Comparison of ENCODE assay signal across 1 cellular context in genomic region chr4:40057540-40058091, GRCh38.
A peak's percentile ranks its signal among the peaks of the same experiment; 100 is the strongest.
TF ChIP-seq lines count a peak whose summit lies in the region.

No MANE protein-coding gene starts in this region.

TF ChIP-seq in HEK293, 187 proteins besides CTCF, POLR2A, EP300 and RAD21 (continued from another document):
- peak; percentile 56 for TF ChIP-seq ZNF341 (tag by site-specific recombination; IDR thresholded peaks at IDR 0.05; ENCODE audit: low read depth)
- TF ChIP-seq ZFP69B (tag by site-specific recombination; IDR thresholded peaks at IDR 0.05), result no peak
- TF ChIP-seq ZNF174 (tag by site-specific recombination; IDR thresholded peaks at IDR 0.05), result no peak
- no peak for TF ChIP-seq ZNF571 (tag by site-specific recombination; IDR thresholded peaks at IDR 0.05)
- TF ChIP-seq, protein P1, sequence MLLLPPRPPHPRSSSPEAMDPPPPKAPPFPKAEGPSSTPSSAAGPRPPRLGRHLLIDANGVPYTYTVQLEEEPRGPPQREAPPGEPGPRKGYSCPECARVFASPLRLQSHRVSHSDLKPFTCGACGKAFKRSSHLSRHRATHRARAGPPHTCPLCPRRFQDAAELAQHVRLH (tag by site-specific recombination; IDR thresholded peaks at IDR 0.05), result no peak
- no peak for TF ChIP-seq ZNF621 (tag by site-specific recombination; IDR thresholded peaks at IDR 0.05)
- no peak for TF ChIP-seq ZNF645 (tag by site-specific recombination; IDR thresholded peaks at IDR 0.05)
- TF ChIP-seq ZBTB21 (tag by site-specific recombination; IDR thresholded peaks at IDR 0.05), result no peak
- no peak for TF ChIP-seq ZNF677 (tag by site-specific recombination; IDR thresholded peaks at IDR 0.05)
- peak; percentile 69; the same call in 1 of the 2 replicates for TF ChIP-seq ZNF596 (tag by site-specific recombination; IDR thresholded peaks at IDR 0.05)
- TF ChIP-seq ZNF37A (tag by site-specific recombination; IDR thresholded peaks at IDR 0.05), result no peak
- TF ChIP-seq ZNF660 (tag by site-specific recombination; IDR thresholded peaks at IDR 0.05), result no peak
- TF ChIP-seq KLF7 (tag by site-specific recombination; IDR thresholded peaks at IDR 0.05; ENCODE audit: borderline replicate concordance), result no peak
- TF ChIP-seq ZFP41 (tag by site-specific recombination; IDR thresholded peaks at IDR 0.05; ENCODE audit: borderline replicate concordance), result no peak
- TF ChIP-seq ZBTB17 (tag by site-specific recombination; IDR thresholded peaks at IDR 0.05), result no peak; the same call in 1 of the 2 replicates
- no peak for TF ChIP-seq BCL11A (tag by site-specific recombination; IDR thresholded peaks at IDR 0.05; ENCODE audit: low read depth)
- no peak for TF ChIP-seq KLF8 (tag by site-specific recombination; IDR thresholded peaks at IDR 0.05)
- TF ChIP-seq ZNF274 (IDR thresholded peaks at IDR 0.05; ENCODE audit: low read length), result no peak
- no peak for TF ChIP-seq ZNF274 (tag by site-specific recombination; IDR thresholded peaks at IDR 0.05; ENCODE audit: borderline replicate concordance)
- no peak for TF ChIP-seq GLIS2 (tag by site-specific recombination; IDR thresholded peaks at IDR 0.05)
- TF ChIP-seq ZSCAN5A (tag by site-specific recombination; IDR thresholded peaks at IDR 0.05), result no peak
- TF ChIP-seq ZNF423 (tag by site-specific recombination; IDR thresholded peaks at IDR 0.05), result no peak
- no peak for TF ChIP-seq ZNF521 (tag by site-specific recombination; IDR thresholded peaks at IDR 0.05)
- TF ChIP-seq ZNF692 (tag by site-specific recombination; IDR thresholded peaks at IDR 0.05), result no peak
- no peak for TF ChIP-seq ZBTB7A (tag by site-specific recombination; IDR thresholded peaks at IDR 0.05; ENCODE audit: low read depth)
- peak; percentile 66; the same call in 1 of the 2 replicates for TF ChIP-seq ZNF350 (tag by site-specific recombination; IDR thresholded peaks at IDR 0.05)
- no peak for TF ChIP-seq ZNF843 (tag by site-specific recombination; IDR thresholded peaks at IDR 0.05)
- TF ChIP-seq MYNN (tag by site-specific recombination; IDR thresholded peaks at IDR 0.05; ENCODE audit: borderline replicate concordance), result no peak
- no peak for TF ChIP-seq ZNF426 (tag by site-specific recombination; IDR thresholded peaks at IDR 0.05)
- TF ChIP-seq SETDB1 (IDR thresholded peaks at IDR 0.05; ENCODE audit: insufficient read length, low read length), result peak; percentile 27
- TF ChIP-seq, protein P2, sequence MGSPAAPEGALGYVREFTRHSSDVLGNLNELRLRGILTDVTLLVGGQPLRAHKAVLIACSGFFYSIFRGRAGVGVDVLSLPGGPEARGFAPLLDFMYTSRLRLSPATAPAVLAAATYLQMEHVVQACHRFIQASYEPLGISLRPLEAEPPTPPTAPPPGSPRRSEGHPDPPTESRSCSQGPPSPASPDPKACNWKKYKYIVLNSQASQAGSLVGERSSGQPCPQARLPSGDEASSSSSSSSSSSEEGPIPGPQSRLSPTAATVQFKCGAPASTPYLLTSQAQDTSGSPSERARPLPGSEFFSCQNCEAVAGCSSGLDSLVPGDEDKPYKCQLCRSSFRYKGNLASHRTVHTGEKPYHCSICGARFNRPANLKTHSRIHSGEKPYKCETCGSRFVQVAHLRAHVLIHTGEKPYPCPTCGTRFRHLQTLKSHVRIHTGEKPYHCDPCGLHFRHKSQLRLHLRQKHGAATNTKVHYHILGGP (tag by site-specific recombination; IDR thresholded peaks at IDR 0.05), result no peak
- TF ChIP-seq REPIN1 (tag by site-specific recombination; IDR thresholded peaks at IDR 0.05; ENCODE audit: low read depth), result no peak
- TF ChIP-seq ZNF558 (tag by site-specific recombination; IDR thresholded peaks at IDR 0.05), result no peak
- peak; percentile 6; the same call in 1 of the 2 replicates for TF ChIP-seq WT1 (tag by site-specific recombination; IDR thresholded peaks at IDR 0.05)
- TF ChIP-seq SP3 (tag by site-specific recombination; IDR thresholded peaks at IDR 0.05), result no peak
- TF ChIP-seq, protein P3, sequence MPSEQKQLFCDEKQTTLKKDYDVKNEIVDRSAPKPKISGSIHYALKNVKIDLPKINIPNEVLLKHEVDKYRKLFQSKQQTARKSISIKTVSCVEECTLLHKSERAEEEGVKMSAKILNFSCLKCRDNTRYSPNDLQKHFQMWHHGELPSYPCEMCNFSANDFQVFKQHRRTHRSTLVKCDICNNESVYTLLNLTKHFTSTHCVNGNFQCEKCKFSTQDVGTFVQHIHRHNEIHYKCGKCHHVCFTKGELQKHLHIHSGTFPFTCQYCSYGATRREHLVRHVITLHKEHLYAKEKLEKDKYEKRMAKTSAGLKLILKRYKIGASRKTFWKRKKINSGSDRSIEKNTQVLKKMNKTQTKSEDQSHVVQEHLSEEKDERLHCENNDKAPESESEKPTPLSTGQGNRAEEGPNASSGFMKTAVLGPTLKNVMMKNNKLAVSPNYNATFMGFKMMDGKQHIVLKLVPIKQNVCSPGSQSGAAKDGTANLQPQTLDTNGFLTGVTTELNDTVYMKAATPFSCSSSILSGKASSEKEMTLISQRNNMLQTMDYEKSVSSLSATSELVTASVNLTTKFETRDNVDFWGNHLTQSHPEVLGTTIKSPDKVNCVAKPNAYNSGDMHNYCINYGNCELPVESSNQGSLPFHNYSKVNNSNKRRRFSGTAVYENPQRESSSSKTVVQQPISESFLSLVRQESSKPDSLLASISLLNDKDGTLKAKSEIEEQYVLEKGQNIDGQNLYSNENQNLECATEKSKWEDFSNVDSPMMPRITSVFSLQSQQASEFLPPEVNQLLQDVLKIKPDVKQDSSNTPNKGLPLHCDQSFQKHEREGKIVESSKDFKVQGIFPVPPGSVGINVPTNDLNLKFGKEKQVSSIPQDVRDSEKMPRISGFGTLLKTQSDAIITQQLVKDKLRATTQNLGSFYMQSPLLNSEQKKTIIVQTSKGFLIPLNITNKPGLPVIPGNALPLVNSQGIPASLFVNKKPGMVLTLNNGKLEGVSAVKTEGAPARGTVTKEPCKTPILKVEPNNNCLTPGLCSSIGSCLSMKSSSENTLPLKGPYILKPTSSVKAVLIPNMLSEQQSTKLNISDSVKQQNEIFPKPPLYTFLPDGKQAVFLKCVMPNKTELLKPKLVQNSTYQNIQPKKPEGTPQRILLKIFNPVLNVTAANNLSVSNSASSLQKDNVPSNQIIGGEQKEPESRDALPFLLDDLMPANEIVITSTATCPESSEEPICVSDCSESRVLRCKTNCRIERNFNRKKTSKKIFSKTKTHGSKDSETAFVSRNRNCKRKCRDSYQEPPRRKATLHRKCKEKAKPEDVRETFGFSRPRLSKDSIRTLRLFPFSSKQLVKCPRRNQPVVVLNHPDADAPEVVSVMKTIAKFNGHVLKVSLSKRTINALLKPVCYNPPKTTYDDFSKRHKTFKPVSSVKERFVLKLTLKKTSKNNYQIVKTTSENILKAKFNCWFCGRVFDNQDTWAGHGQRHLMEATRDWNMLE (tag by site-specific recombination; conservative IDR thresholded peaks at IDR 0.05; ENCODE audit: low read depth), result no peak
- TF ChIP-seq ZNF23 (tag by site-specific recombination; IDR thresholded peaks at IDR 0.05; ENCODE audit: borderline replicate concordance), result no peak
- no peak for TF ChIP-seq ZNF623 (tag by site-specific recombination; IDR thresholded peaks at IDR 0.05)
- TF ChIP-seq, protein P4, sequence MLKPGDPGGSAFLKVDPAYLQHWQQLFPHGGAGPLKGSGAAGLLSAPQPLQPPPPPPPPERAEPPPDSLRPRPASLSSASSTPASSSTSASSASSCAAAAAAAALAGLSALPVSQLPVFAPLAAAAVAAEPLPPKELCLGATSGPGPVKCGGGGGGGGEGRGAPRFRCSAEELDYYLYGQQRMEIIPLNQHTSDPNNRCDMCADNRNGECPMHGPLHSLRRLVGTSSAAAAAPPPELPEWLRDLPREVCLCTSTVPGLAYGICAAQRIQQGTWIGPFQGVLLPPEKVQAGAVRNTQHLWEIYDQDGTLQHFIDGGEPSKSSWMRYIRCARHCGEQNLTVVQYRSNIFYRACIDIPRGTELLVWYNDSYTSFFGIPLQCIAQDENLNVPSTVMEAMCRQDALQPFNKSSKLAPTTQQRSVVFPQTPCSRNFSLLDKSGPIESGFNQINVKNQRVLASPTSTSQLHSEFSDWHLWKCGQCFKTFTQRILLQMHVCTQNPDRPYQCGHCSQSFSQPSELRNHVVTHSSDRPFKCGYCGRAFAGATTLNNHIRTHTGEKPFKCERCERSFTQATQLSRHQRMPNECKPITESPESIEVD (tag by site-specific recombination; IDR thresholded peaks at IDR 0.05), result no peak
